Comparison of ENCODE assay signal across 16 cellular contexts in the genomic region with DNA sequence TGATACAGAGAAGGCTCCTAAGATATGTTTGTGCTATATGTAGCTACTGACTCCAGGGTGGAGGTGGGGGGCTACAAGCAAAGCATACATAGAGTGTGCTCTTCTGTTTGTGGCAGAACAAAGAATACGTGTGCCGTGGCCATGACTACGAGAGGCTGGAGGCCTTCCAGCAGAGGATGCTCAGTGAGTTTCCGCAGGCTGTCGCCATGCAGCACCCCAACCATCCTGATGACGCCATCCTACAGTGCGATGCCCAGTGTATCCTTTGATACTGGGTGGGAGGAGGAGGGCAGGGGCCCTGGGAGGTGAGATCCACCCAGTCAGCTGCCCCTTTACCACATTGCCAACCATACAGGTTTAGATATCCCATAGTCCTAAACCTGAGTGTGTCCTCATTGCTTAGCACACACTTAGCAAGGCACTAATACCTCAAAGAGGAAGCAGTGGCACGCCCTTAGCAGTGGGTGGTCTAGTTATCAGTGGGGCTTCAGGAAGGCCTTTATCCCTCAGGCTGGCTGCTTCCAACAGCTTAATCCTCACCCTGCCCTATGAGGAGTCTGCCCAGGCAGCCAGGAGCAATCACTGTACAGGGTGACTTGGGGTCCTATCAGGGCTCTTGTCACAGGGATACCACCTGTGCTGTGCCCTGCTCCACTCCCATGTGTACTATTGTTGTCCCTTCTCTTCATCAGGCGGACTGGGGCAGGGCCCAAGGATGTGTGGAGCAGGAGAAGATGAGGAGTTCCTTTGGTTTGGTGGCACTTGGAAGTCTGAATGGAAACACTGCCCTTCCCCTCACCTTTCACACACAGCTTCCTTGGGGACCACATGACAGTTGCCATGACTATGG. TPM values are rescaled to one million over a fixed set of nuclear protein-coding genes. Genes with fewer than 3 reads are reported as not detected.
DNase-seq lines count a peak whose midpoint lies in the region; ATAC-seq and TF ChIP-seq lines count a peak whose summit lies in the region.
"Had no signal": no experiment of that assay in that cellular context is flagged by ENCODE, and none has a peak within 500 bp of the region (broad histone marks: within the 10 kb centered on the region; RNA-seq: fewer than 3 reads in every experiment).

No MANE protein-coding gene starts in this region.

- H3K36me3 ChIP-seq in mammary epithelial cell (ENCODE audit: insufficient read depth, low read length) (no peaks in the 10 kb centered on the region), PC-9 (ENCODE audit: low read depth) (peaks cover 6% of the 10 kb centered on the region; the same call in 1 of the 2 replicates), esophagus squamous epithelium (no peaks in the 10 kb centered on the region), BE2C (no peaks in the 10 kb centered on the region)

- peaks cover 13% of the 10 kb centered on the region; the same call in 1 of the 2 replicates for H3F3A ChIP-seq in PC-9 (ENCODE audit: insufficient read depth, low read depth)

- H3K4me3 ChIP-seq in mammary epithelial cell (replicated peaks in 1 of 3; ENCODE audit: insufficient read depth in 1 of 3, low read depth in 2 of 3, low read length in 3 of 3) (no peak overlapping the region), PC-9 (no peak overlapping the region), esophagus squamous epithelium (no peak overlapping the region), BE2C (ENCODE audit: low read depth, low read length) (no peak overlapping the region)

- POLR2A ChIA-PET in MCF 10A (lab: Yijun Ruan, JAX) = interaction anchor here (0.6 kb wide), 1 partner anchor 98 kb away, joined by 3 read pairs; no protein-coding TSS in a partner anchor
- POLR2A ChIA-PET in PC-9 (lab: Charles Lee; ENCODE audit: unreplicated experiment) = no interaction called here

- TF ChIP-seq POLR2A in esophagus squamous epithelium (IDR thresholded peaks at IDR 0.05) = no peak

- H3K9me3 ChIP-seq in mammary epithelial cell (replicated peaks; ENCODE audit: insufficient read depth, low read length) (no peaks in the 10 kb centered on the region), PC-9 (ENCODE audit: insufficient read depth, low read depth) (no peaks in the 10 kb centered on the region), esophagus squamous epithelium (no peaks in the 10 kb centered on the region), BE2C (no peaks in the 10 kb centered on the region)
- H3K9me3 ChIP-seq: SK-N-SH had no signal

- no peaks in the 10 kb centered on the region for H3K9me2 ChIP-seq in PC-9 (ENCODE audit: insufficient read depth)
- H3K9me2 ChIP-seq: SK-N-SH had no signal

- BruUV-seq in MCF 10A (replicated peaks; lab: Mats Ljungman, UMichigan) = no TSS peak
- no TSS peak for BruUV-seq in mammary epithelial cell (replicated peaks; lab: Mats Ljungman, UMichigan)
- BruUV-seq in PC-9 (replicated peaks; lab: Mats Ljungman, UMichigan) = no TSS peak

- H3K9me3 Mint-ChIP-seq in MCF 10A (ENCODE audit: unreplicated experiment) = no peaks in the 10 kb centered on the region

- no peak overlapping the region for H3K27ac ChIP-seq in mammary epithelial cell (ENCODE audit: insufficient read depth, low read depth, low read length)
- H3K27ac ChIP-seq in PC-9 = peak overlapping the region; percentile 74
- H3K27ac ChIP-seq in esophagus squamous epithelium = peak overlapping the region; percentile 6 to 79 (median 66)

- WGBS in mammary epithelial cell (ENCODE audit: low coverage, missing lambda C conversion rate) = 92% methylated on average over 7 of the region's 9 CpGs
- WGBS in esophagus squamous epithelium, 2 donors = 91 to 93% methylated on average over 6 to 7 of the region's 9 CpGs

- DNase-seq in MCF 10A (ENCODE audit: unreplicated experiment) = no peak
- no peak for DNase-seq in mammary epithelial cell
- no peak for DNase-seq in PC-9
- no peak for DNase-seq in esophagus squamous epithelium (lab: John Stamatoyannopoulos, UW)
- DNase-seq in ureter (ENCODE audit: low spot score) = peak; percentile 32
- DNase-seq in BE2C = no peak
- no peak for DNase-seq in DMS153 treated with DMSO at 0.1 percent for 48 hours (lab: John Stamatoyannopoulos, UW; ENCODE audit: unreplicated experiment)
- DNase-seq: ACHN; HCEC 1CT; NCI-H187 treated with DMSO at 0.1 percent for 48 hours; NCI-H226; NCI-H524 treated with DMSO at 0.1 percent for 48 hours; NK-92 treated with Interleukin-12 subunit alpha and Interleukin-12 subunit beta, amount 100 ng/mL, for 24 hours; SHP77; SK-N-SH had no signal

- H3K27me3 ChIP-seq in mammary epithelial cell (ENCODE audit: insufficient read depth, low read length) = no peaks in the 10 kb centered on the region
- no peaks in the 10 kb centered on the region for H3K27me3 ChIP-seq in PC-9 (ENCODE audit: insufficient read depth, low read depth)
- no peaks in the 10 kb centered on the region for H3K27me3 ChIP-seq in esophagus squamous epithelium
- H3K27me3 ChIP-seq in BE2C = no peaks in the 10 kb centered on the region

- H3K27ac Mint-ChIP-seq in MCF 10A (ENCODE audit: low read depth, unreplicated experiment) = peak overlapping the region; percentile 17

- H3K79me2 ChIP-seq in mammary epithelial cell (ENCODE audit: insufficient read depth, low read length) (no peaks in the 10 kb centered on the region), PC-9 (ENCODE audit: low read depth) (no peaks in the 10 kb centered on the region)

- H3K4me1 ChIP-seq in mammary epithelial cell (ENCODE audit: insufficient read depth, low read length) = peaks cover 11% of the 10 kb centered on the region
- peaks cover 26% of the 10 kb centered on the region for H3K4me1 ChIP-seq in PC-9 (replicated peaks; ENCODE audit: insufficient read depth)
- H3K4me1 ChIP-seq in esophagus squamous epithelium = peaks cover 0 to 27% (median 5%) of the 10 kb centered on the region in 3 donors
- H3K4me1 ChIP-seq in BE2C = no peaks in the 10 kb centered on the region

- H2AFZ ChIP-seq in mammary epithelial cell (ENCODE audit: low read depth, low read length) (no peak overlapping the region), PC-9 (no peak overlapping the region)

- no peaks in the 10 kb centered on the region for H3K27me3 Mint-ChIP-seq in MCF 10A (ENCODE audit: insufficient read depth, unreplicated experiment)

- no peak for ATAC-seq in HG03045 (IDR thresholded peaks at IDR 0.05; ENCODE audit: unreplicated experiment)

- no peak overlapping the region for H3K9ac ChIP-seq in mammary epithelial cell (ENCODE audit: insufficient read depth, low read length)
- H3K9ac ChIP-seq: SK-N-SH had no signal

- H3K4me1 Mint-ChIP-seq in MCF 10A (ENCODE audit: insufficient read depth, unreplicated experiment) = no peaks in the 10 kb centered on the region

- no peak overlapping the region for H3K4me3 Mint-ChIP-seq in MCF 10A (ENCODE audit: unreplicated experiment)

- H3K4me2 ChIP-seq in mammary epithelial cell (ENCODE audit: insufficient read depth, low read depth, low read length) = no peak overlapping the region
- H3K4me2 ChIP-seq in PC-9 = peak overlapping the region; percentile 72; the same call in 1 of the 2 replicates
- H3K4me2 ChIP-seq: SK-N-SH had no signal

- no peaks in the 10 kb centered on the region for H3K36me3 Mint-ChIP-seq in MCF 10A (ENCODE audit: insufficient read depth, unreplicated experiment)

- CTCF ChIA-PET in MCF 10A (lab: Yijun Ruan, JAX) (interaction anchor here (0.6 to 1.7 kb wide), 5 partner anchors 10 to 383 kb away, joined by 3 to 11 read pairs (median 3); no protein-coding TSS in a partner anchor), mammary epithelial cell (lab: Charles Lee; ENCODE audit: low non-redundant PET) (no interaction called here), PC-9 (lab: Charles Lee) (interaction anchor here (1.4 kb wide), 1 partner anchor 11 kb away, joined by 3 read pairs; no protein-coding TSS in a partner anchor)

- in situ Hi-C loops in mammary epithelial cell (cut with MboI; ENCODE audit: low sequenced_read_pairs in 2 of 2) = loop anchor here in 1 of 2 donors (25.0 kb wide), 1 partner anchor 393 kb away; no protein-coding TSS in a partner anchor

- dilution Hi-C loops in mammary epithelial cell (cut with HindIII; ENCODE audit: low sequenced_read_pairs) = no loop called here

- intact Hi-C loops in MCF 10A (cut with micrococcal nuclease) (no loop called here), mammary epithelial cell (cut with micrococcal nuclease) (no loop called here), PC-9 (cut with micrococcal nuclease; ENCODE audit: unreplicated experiment) (no loop called here), esophagus squamous epithelium (cut with DNase I) (no loop called here)

- TF ChIP-seq CTCF in MCF 10A (IDR thresholded peaks at IDR 0.05; ENCODE audit: unreplicated experiment) = no peak
- TF ChIP-seq CTCF in mammary epithelial cell (conservative IDR thresholded peaks at IDR 0.05 in 1 of 2, IDR thresholded peaks at IDR 0.05 in 1 of 2; ENCODE audit: extremely low read depth in 1 of 2, insufficient read depth in 1 of 2, low read depth in 1 of 2, low read length in 2 of 2) = no peak
- TF ChIP-seq CTCF in PC-9 (conservative IDR thresholded peaks at IDR 0.05) = no peak
- TF ChIP-seq CTCF in esophagus squamous epithelium (IDR thresholded peaks at IDR 0.05) = no peak
- TF ChIP-seq CTCF in BE2C (IDR thresholded peaks at IDR 0.05; ENCODE audit: low read depth, low read length) = no peak

- H4K20me1 ChIP-seq in mammary epithelial cell (ENCODE audit: insufficient read depth, low read length) (no peaks in the 10 kb centered on the region), PC-9 (ENCODE audit: insufficient read depth) (no peaks in the 10 kb centered on the region)

RNA-seq across cellular contexts. Expression of a gene that starts 30.1 kb away (rescaled TPM):
- total RNA-seq in MCF 10A (2022) (271 and 273 TPM in 2 replicates), mammary epithelial cell (100 to 1,000 TPM in 1 of 2 donors, 10 to 100 TPM in 1; 38.0 to 185 TPM), PC-9 (2021) (75.0 and 79.1 TPM in 2 replicates), esophagus squamous epithelium (10 to 100 TPM; 35.9 to 97.7 (median 72.6) TPM), ureter (90.4 TPM)
- 132 TPM for polyA plus RNA-seq in mammary epithelial cell
- 109 TPM for polyA minus RNA-seq in mammary epithelial cell
- polyA plus RNA-seq in BE2C (2012; ENCODE audit: insufficient read depth, insufficient read length, low read depth) = 114 TPM

RNA-seq across cellular contexts. Expression of a gene that starts 36.1 kb away (rescaled TPM):
- total RNA-seq in MCF 10A (2022) = 32.5 and 33.6 TPM in 2 replicates
- 10 to 100 TPM; 33.3 to 40.8 TPM for total RNA-seq in mammary epithelial cell
- polyA plus RNA-seq in mammary epithelial cell = 19.5 TPM
- 27.2 TPM for polyA minus RNA-seq in mammary epithelial cell
- total RNA-seq in PC-9 (2021) = 29.1 and 29.4 TPM in 2 replicates
- total RNA-seq in esophagus squamous epithelium = 10 to 100 TPM; 26.3 to 35.3 (median 27.0) TPM
- 34.3 TPM for total RNA-seq in ureter
- 42.1 TPM for polyA plus RNA-seq in BE2C (2012; ENCODE audit: insufficient read depth, insufficient read length, low read depth)
